Comparison of ENCODE assay signal across 19 cellular contexts in genomic region chr9:101706929-101707328, GRCh38. TPM values are rescaled to one million over a fixed set of nuclear protein-coding genes. Genes with fewer than 3 reads are reported as not detected.
A peak's percentile ranks its signal among the peaks of the same experiment; 100 is the strongest.
DNase-seq lines count a peak whose midpoint lies in the region; ATAC-seq and TF ChIP-seq lines count a peak whose summit lies in the region.
"Had no signal": no experiment of that assay in that cellular context is flagged by ENCODE, and none has a peak within 500 bp of the region (broad histone marks: within the 10 kb centered on the region; RNA-seq: fewer than 3 reads in every experiment).

No MANE protein-coding gene starts in this region.

- no peaks in the 10 kb centered on the region for H3F3A ChIP-seq in SK-N-SH (replicated peaks; ENCODE audit: insufficient read depth)

- POLR2A ChIA-PET in SK-N-SH (lab: Yijun Ruan, JAX), result no interaction called here

- intact Hi-C loops in mucosa of descending colon (cut with DNase I, micrococcal nuclease), result no loop called here

- H3K9me3 ChIP-seq in SK-N-SH (no peaks in the 10 kb centered on the region), mucosa of descending colon (no peaks in the 10 kb centered on the region)
- H3K9me3 ChIP-seq: Caco-2 had no signal

- H3K9me2 ChIP-seq in SK-N-SH, result no peaks in the 10 kb centered on the region; the same call in 1 of the 2 replicates

- H3K27me3 ChIP-seq in SK-N-SH (ENCODE audit: insufficient read depth), result no peaks in the 10 kb centered on the region

- H3K4me1 ChIP-seq in SK-N-SH (ENCODE audit: control insufficient read depth in 1 of 2, insufficient read depth in 2 of 2, low read depth in 1 of 2, low read length in 1 of 2) (no peaks in the 10 kb centered on the region; a peak in 2 of 4 replicates), mucosa of descending colon (ENCODE audit: low read depth) (peaks cover 8% of the 10 kb centered on the region)
- H3K4me1 ChIP-seq: Caco-2 had no signal

- TF ChIP-seq EP300 in SK-N-SH (IDR thresholded peaks at IDR 0.05; ENCODE audit: borderline replicate concordance in 1 of 2, low read depth in 1 of 2, low read length in 1 of 2), result 0 out of 4 replicates have a peak, but pooled peaks of 1 of the 2 experiments have one; percentile 25

- H4K20me1 ChIP-seq in SK-N-SH (ENCODE audit: insufficient read depth), result no peaks in the 10 kb centered on the region

- CTCF ChIA-PET in SK-N-SH (lab: Yijun Ruan, JAX), result no interaction called here

- WGBS in SK-N-SH (ENCODE audit: low lambda C conversion rate), result 19% methylated on average over 1 of the region's 1 CpG

- H3K4me3 ChIP-seq in SK-N-SH (ENCODE audit: low read depth in 2 of 2, low read length in 1 of 2) (no peak overlapping the region), mucosa of descending colon (no peak overlapping the region)
- H3K4me3 ChIP-seq: GM12878, GM23248 had no signal

- no peak overlapping the region for H3K27ac ChIP-seq in SK-N-SH (ENCODE audit: low read depth in 2 of 2, low read length in 1 of 2)
- H3K27ac ChIP-seq: 22Rv1, GM23248, HL-60 had no signal

- no peak for ATAC-seq in SK-N-SH treated with all-trans-retinoic acid at 6 μM for 48 hours
- ATAC-seq in left lobe of liver, result peak; percentile 63
- ATAC-seq in GM18520 (IDR thresholded peaks at IDR 0.05; ENCODE audit: unreplicated experiment), result no peak
- ATAC-seq in mucosa of descending colon, result no peak
- ATAC-seq: GM12878, HCT116 had no signal

- TF ChIP-seq RAD21 in SK-N-SH (IDR thresholded peaks at IDR 0.05; ENCODE audit: low read length), result no peak

- H3K36me3 ChIP-seq in SK-N-SH (replicated peaks in 1 of 2; ENCODE audit: control insufficient read depth in 1 of 2, insufficient read depth in 2 of 2, low read length in 1 of 2) (no peaks in the 10 kb centered on the region), mucosa of descending colon (ENCODE audit: low read depth) (no peaks in the 10 kb centered on the region)

- H3K9ac ChIP-seq in SK-N-SH, result no peak overlapping the region
- H3K9ac ChIP-seq: GM23248 had no signal

- H2AFZ ChIP-seq in SK-N-SH (ENCODE audit: low read depth), result no peak overlapping the region
- H2AFZ ChIP-seq: GM23248 had no signal

- no peak for TF ChIP-seq CTCF in SK-N-SH (IDR thresholded peaks at IDR 0.05)
- TF ChIP-seq CTCF in mucosa of descending colon (IDR thresholded peaks at IDR 0.05), result no peak

- H3K79me2 ChIP-seq in SK-N-SH (ENCODE audit: insufficient read depth), result no peaks in the 10 kb centered on the region

- DNase-seq in DMS53 (lab: John Stamatoyannopoulos, UW), result peak; percentile 14
- DNase-seq in DMS53 treated with DMSO at 0.1 percent for 48 hours (lab: John Stamatoyannopoulos, UW; ENCODE audit: unreplicated experiment), result no peak
- peak; percentile 16 for DNase-seq in SK-N-SH
- DNase-seq in left lobe of liver (ENCODE audit: low spot score), result no peak
- no peak for DNase-seq in LoVo (ENCODE audit: low spot score)
- no peak for DNase-seq in mucosa of descending colon
- DNase-seq: Caco-2; CD8-positive, alpha-beta memory T cell; DMS79; GM23248 had no signal

- no peak overlapping the region for H3K4me2 ChIP-seq in SK-N-SH

TF ChIP-seq in SK-N-SH, 30 proteins besides CTCF, POLR2A, EP300 and RAD21:
- 0 out of 2 replicates have a peak, but pooled peaks have one; percentile 55 for TF ChIP-seq RCOR1 (IDR thresholded peaks at IDR 0.05; ENCODE audit: low read length)
- no peak for TF ChIP-seq FOSL2 (IDR thresholded peaks at IDR 0.05; ENCODE audit: borderline replicate concordance, low read depth)

TF ChIP-seq in SK-N-SH treated with all-trans-retinoic acid at 6 μM for 48 hours, 23 proteins besides CTCF, POLR2A, EP300 and RAD21:
- TF ChIP-seq CSDC2 (CRISPR knock-in tag; IDR thresholded peaks at IDR 0.05) (no peak), BACH2 (CRISPR knock-in tag; IDR thresholded peaks at IDR 0.05; ENCODE audit: borderline replicate concordance) (no peak), ZNF8 (CRISPR knock-in tag; IDR thresholded peaks at IDR 0.05) (no peak), PPARA (CRISPR knock-in tag; IDR thresholded peaks at IDR 0.05; ENCODE audit: borderline replicate concordance) (no peak), ZNF70 (CRISPR knock-in tag; IDR thresholded peaks at IDR 0.05) (no peak), PATZ1 (CRISPR knock-in tag; IDR thresholded peaks at IDR 0.05; ENCODE audit: borderline replicate concordance) (no peak), RARB (CRISPR knock-in tag; IDR thresholded peaks at IDR 0.05) (no peak)

RNA-seq across cellular contexts. Expression of gene GRIN3A, which starts 31.5 kb away (rescaled TPM):
- not detected in 2 replicates for polyA plus RNA-seq in SK-N-SH (2012; rRNA removed)
- not detected in 2 replicates for polyA plus RNA-seq in SK-N-SH (2012; cell fraction: cytosol; rRNA removed)
- not detected in 2 replicates for polyA plus RNA-seq in SK-N-SH (2012; cell fraction: nucleus; rRNA removed)
- total RNA-seq in left lobe of liver (0.08 TPM), mucosa of descending colon (1 to 10 TPM in 2 of 3 donors, under 1 TPM in 1; 0.98 to 1.2 (median 1.0) TPM)
- total RNA-seq: A673; Caco-2; CD8-positive, alpha-beta memory T cell; G401; GM12878; GM23248 had no signal
- polyA plus RNA-seq: BJ, GM23248 had no signal

Comparison
In these comparisons a context has a peak if more than half of its experiments do, and no peak if none do; other contexts are left out.
1. DNase-seq: peak in DMS53 (single experiment) and SK-N-SH (single experiment); none in DMS53 treated with DMSO at 0.1 percent for 48 hours (single experiment), left lobe of liver (single experiment), LoVo (single experiment) and mucosa of descending colon (0 of 3).